29 cellular contexts compared by ENCODE assay signal in the genomic region with DNA sequence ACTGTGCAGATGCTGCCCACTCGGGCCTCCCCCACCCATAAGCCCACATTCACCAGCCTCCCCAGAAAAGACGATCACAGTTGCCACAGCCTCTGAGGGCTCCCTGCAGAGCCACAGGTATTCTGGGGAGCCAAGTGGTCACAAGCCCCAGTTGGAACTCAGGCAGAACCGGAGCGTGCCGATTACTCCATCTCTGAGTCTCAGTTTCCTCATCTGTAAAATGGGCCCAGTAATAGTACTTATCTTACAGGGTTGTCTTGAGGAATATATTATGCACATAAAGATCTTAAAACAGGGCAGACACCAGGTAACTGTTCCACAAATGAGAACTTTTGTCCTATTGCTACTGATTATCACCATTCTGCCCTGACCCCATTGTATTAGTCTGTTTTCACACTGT.
"Had no signal": no experiment of that assay in that cellular context is flagged by ENCODE, and none has a peak within 500 bp of the region (broad histone marks: within the 10 kb centered on the region; RNA-seq: fewer than 3 reads in every experiment).

No MANE protein-coding gene starts in this region.

- H3K4me3 ChIP-seq: coronary artery, dorsolateral prefrontal cortex, esophagus muscularis mucosa, gastrocnemius medialis, heart right ventricle had no signal

- H3K36me3 Mint-ChIP-seq: activated naive CD8-positive, alpha-beta T cell had no signal

- H3K27me3 ChIP-seq: foreskin keratinocyte had no signal

- ATAC-seq: foreskin keratinocyte, gastrocnemius medialis, heart right ventricle had no signal

- H3K27me3 Mint-ChIP-seq: activated CD4-positive, alpha-beta T cell treated with anti-CD3 and anti-CD28 coated beads, Interleukin-2, amount 10 ng/mL, durations not matched to agents 7 days and 5 days; dendritic cell treated with granulocyte-macrophage colony-stimulating factor and Interleukin-4, amounts not matched to agents 40 ng/mL and 50 ng/mL, for 4 days had no signal

- DNase-seq: activated B cell treated with CpG ODN at 0.5 μM for 24 hours; activated CD4-positive, alpha-beta memory T cell treated with anti-CD3 and anti-CD28 coated beads, Interleukin-2, amount 10 ng/mL, durations not matched to agents 7 days and 5 days; activated CD4-positive, alpha-beta T cell treated with anti-CD3 and anti-CD28 coated beads for 1 hour; activated CD4-positive, alpha-beta T cell treated with anti-CD3 and anti-CD28 coated beads for 4 hours; activated CD4-positive, alpha-beta T cell treated with anti-CD3 and anti-CD28 coated beads, Interleukin-2, amount 10 ng/mL, durations not matched to agents 7 days and 5 days; activated CD4-positive, alpha-beta T cell treated with anti-CD3 and anti-CD28 coated beads, Interleukin-2, amount 50 U/mL, for 4 hours; activated CD8-positive, alpha-beta memory T cell treated with anti-CD3 and anti-CD28 coated beads, Interleukin-2, amount 50 U/mL, for 48 hours; activated effector memory CD4-positive, alpha-beta T cell treated with Interleukin-2 at 50 U/mL for 16 hours; activated gamma-delta T cell treated with Interleukin-2 at 50 U/mL for 16 hours; activated naive CD4-positive, alpha-beta T cell treated with anti-CD3 and anti-CD28 coated beads, Interleukin-2, amount 50 U/mL, for 16 hours; activated naive CD4-positive, alpha-beta T cell treated with Interleukin-2 at 50 U/mL for 16 hours; activated T-cell treated with anti-CD3 and anti-CD28 coated beads for 4 hours; activated T-cell treated with anti-CD3 and anti-CD28 coated beads, Interleukin-2, amount 50 U/mL, for 24 hours; amniotic stem cell; anterior cingulate cortex; brain microvascular endothelial cell; dorsolateral prefrontal cortex; effector memory CD4-positive, alpha-beta T cell; foreskin keratinocyte; gastrocnemius medialis; heart right ventricle; T-helper 2 cell had no signal

- H3K27ac ChIP-seq: brain microvascular endothelial cell, coronary artery, dorsolateral prefrontal cortex, esophagus muscularis mucosa, foreskin keratinocyte, gastrocnemius medialis, heart right ventricle had no signal

- H3K4me3 Mint-ChIP-seq: activated B cell treated with CpG ODN at 0.5 μM for 24 hours; activated CD4-positive, alpha-beta memory T cell treated with anti-CD3 and anti-CD28 coated beads, Interleukin-2, amount 10 ng/mL, durations not matched to agents 7 days and 5 days; activated CD4-positive, alpha-beta T cell treated with anti-CD3 and anti-CD28 coated beads, Interleukin-2, amount 10 ng/mL, durations not matched to agents 7 days and 5 days; activated naive CD8-positive, alpha-beta T cell; activated T-cell treated with anti-CD3 and anti-CD28 coated beads, Interleukin-2, amount 50 U/mL, for 24 hours; activated T-helper 17 cell treated with anti-CD3 and anti-CD28 coated beads, Interleukin-2, amount 50 U/mL, for 72 hours; central memory CD8-positive, alpha-beta T cell; dendritic cell treated with granulocyte-macrophage colony-stimulating factor and Interleukin-4, amounts not matched to agents 40 ng/mL and 50 ng/mL, for 4 days; endodermal cell had no signal

- H3K9me3 Mint-ChIP-seq: activated B cell treated with CpG ODN at 0.5 μM for 24 hours; activated CD4-positive, alpha-beta memory T cell treated with anti-CD3 and anti-CD28 coated beads, Interleukin-2, amount 10 ng/mL, durations not matched to agents 7 days and 5 days; activated CD4-positive, alpha-beta T cell treated with anti-CD3 and anti-CD28 coated beads, Interleukin-2, amount 10 ng/mL, durations not matched to agents 7 days and 5 days; activated T-cell treated with anti-CD3 and anti-CD28 coated beads, Interleukin-2, amount 50 U/mL, for 24 hours; activated T-helper 17 cell treated with anti-CD3 and anti-CD28 coated beads, Interleukin-2, amount 50 U/mL, for 72 hours; central memory CD8-positive, alpha-beta T cell; dendritic cell treated with granulocyte-macrophage colony-stimulating factor and Interleukin-4, amounts not matched to agents 40 ng/mL and 50 ng/mL, for 4 days; endodermal cell had no signal

- H3K4me1 Mint-ChIP-seq: activated CD4-positive, alpha-beta memory T cell treated with anti-CD3 and anti-CD28 coated beads, Interleukin-2, amount 10 ng/mL, durations not matched to agents 7 days and 5 days; activated CD4-positive, alpha-beta T cell treated with anti-CD3 and anti-CD28 coated beads, Interleukin-2, amount 10 ng/mL, durations not matched to agents 7 days and 5 days; activated T-helper 17 cell treated with anti-CD3 and anti-CD28 coated beads, Interleukin-2, amount 50 U/mL, for 72 hours; central memory CD8-positive, alpha-beta T cell had no signal

- H3K4me1 ChIP-seq: esophagus muscularis mucosa, gastrocnemius medialis, heart right ventricle had no signal

- H3K9me3 ChIP-seq: esophagus muscularis mucosa, gastrocnemius medialis, heart right ventricle had no signal

- H3K27ac Mint-ChIP-seq: activated B cell treated with CpG ODN at 0.5 μM for 24 hours; activated CD4-positive, alpha-beta memory T cell treated with anti-CD3 and anti-CD28 coated beads, Interleukin-2, amount 10 ng/mL, durations not matched to agents 7 days and 5 days; activated CD4-positive, alpha-beta T cell treated with anti-CD3 and anti-CD28 coated beads, Interleukin-2, amount 10 ng/mL, durations not matched to agents 7 days and 5 days; activated naive CD8-positive, alpha-beta T cell; activated T-cell treated with anti-CD3 and anti-CD28 coated beads, Interleukin-2, amount 50 U/mL, for 24 hours; activated T-helper 17 cell treated with anti-CD3 and anti-CD28 coated beads, Interleukin-2, amount 50 U/mL, for 72 hours; dendritic cell treated with granulocyte-macrophage colony-stimulating factor and Interleukin-4, amounts not matched to agents 40 ng/mL and 50 ng/mL, for 4 days; endodermal cell had no signal

- H3K36me3 ChIP-seq: brain microvascular endothelial cell, esophagus muscularis mucosa, gastrocnemius medialis, heart right ventricle had no signal
